20 cellular contexts compared by ENCODE assay signal in the genomic region with DNA sequence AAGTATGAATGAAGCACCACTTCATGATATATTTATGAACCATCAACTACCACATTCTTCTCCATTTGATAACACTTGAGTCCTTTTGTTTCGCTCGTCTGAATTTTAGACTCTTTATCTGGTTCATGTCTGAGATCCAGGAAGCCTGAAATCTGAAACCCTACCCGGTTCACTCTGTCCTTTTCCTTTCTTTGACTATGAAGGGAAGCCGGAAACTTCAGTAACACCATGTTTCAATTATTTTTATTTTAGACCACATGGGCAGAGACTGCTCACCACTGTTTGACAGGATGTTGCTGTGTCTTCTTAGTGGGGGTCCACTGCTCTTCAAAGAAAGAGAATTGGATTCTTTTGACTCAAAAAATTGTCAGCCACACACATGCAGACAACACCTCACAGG.
"Had no signal": no experiment of that assay in that cellular context is flagged by ENCODE, and none has a peak within 500 bp of the region (broad histone marks: within the 10 kb centered on the region; RNA-seq: fewer than 3 reads in every experiment).

No MANE protein-coding gene starts in this region.

- H3K27me3 ChIP-seq: adrenal gland, left lung, thyroid gland had no signal

- H3K36me3 ChIP-seq: adrenal gland, left lung, thyroid gland had no signal

- H3K9me3 ChIP-seq: adrenal gland, left lung, thyroid gland had no signal

- H3K79me2 ChIP-seq: parathyroid adenoma had no signal

- H3K9ac ChIP-seq: parathyroid adenoma had no signal

- H3K36me3 Mint-ChIP-seq: activated naive CD8-positive, alpha-beta T cell; natural killer cell had no signal

- DNase-seq: activated gamma-delta T cell treated with Interleukin-2 at 50 U/mL for 16 hours; activated T-cell treated with anti-CD3 and anti-CD28 coated beads, Interleukin-2, amount 50 U/mL, for 1 hour; adrenal gland; effector CD8-positive, alpha-beta T cell; foreskin melanocyte; kidney; left lung; natural killer cell; right cardiac atrium; stimulated activated CD4-positive, alpha-beta T cell treated with anti-CD3 and anti-CD28 coated beads, Interleukin-12 subunit alpha, Interleukin-12 subunit beta, amount 100 ng/mL, for 4 hours; substantia nigra; T-helper 9 cell; thyroid gland had no signal

- H3K27me3 Mint-ChIP-seq: activated naive CD8-positive, alpha-beta T cell; dendritic cell treated with granulocyte-macrophage colony-stimulating factor and Interleukin-4, amounts not matched to agents 40 ng/mL and 50 ng/mL, for 4 days; stimulated activated naive CD8-positive, alpha-beta T cell treated with anti-CD3 and anti-CD28 coated beads, Interleukin-15, Interleukin-2, amounts not matched to agents 100 ng/mL and 50 ng/mL, for 24 hours had no signal

- ATAC-seq: esophagus mucosa, left lung, natural killer cell, right cardiac atrium, WTC11 had no signal

- H3K4me1 ChIP-seq: adrenal gland, left lung, parathyroid adenoma, thyroid gland had no signal

- H3K4me3 ChIP-seq: adrenal gland, left lung, lung, thyroid gland had no signal

- H3K27ac Mint-ChIP-seq: activated naive CD8-positive, alpha-beta T cell; dendritic cell treated with granulocyte-macrophage colony-stimulating factor and Interleukin-4, amounts not matched to agents 40 ng/mL and 50 ng/mL, for 4 days; natural killer cell; stimulated activated naive CD8-positive, alpha-beta T cell treated with anti-CD3 and anti-CD28 coated beads, Interleukin-15, Interleukin-2, amounts not matched to agents 100 ng/mL and 50 ng/mL, for 24 hours; WTC11 had no signal

- H2AFZ ChIP-seq: parathyroid adenoma had no signal

- H3K4me3 Mint-ChIP-seq: activated naive CD8-positive, alpha-beta T cell; dendritic cell treated with granulocyte-macrophage colony-stimulating factor and Interleukin-4, amounts not matched to agents 40 ng/mL and 50 ng/mL, for 4 days; natural killer cell; stimulated activated naive CD8-positive, alpha-beta T cell treated with anti-CD3 and anti-CD28 coated beads, Interleukin-15, Interleukin-2, amounts not matched to agents 100 ng/mL and 50 ng/mL, for 24 hours; WTC11 had no signal

- H3K27ac ChIP-seq: adrenal gland, left lung, parathyroid adenoma, thyroid gland had no signal
